ENCODE assay signal across 30 cellular contexts in the genomic region with DNA sequence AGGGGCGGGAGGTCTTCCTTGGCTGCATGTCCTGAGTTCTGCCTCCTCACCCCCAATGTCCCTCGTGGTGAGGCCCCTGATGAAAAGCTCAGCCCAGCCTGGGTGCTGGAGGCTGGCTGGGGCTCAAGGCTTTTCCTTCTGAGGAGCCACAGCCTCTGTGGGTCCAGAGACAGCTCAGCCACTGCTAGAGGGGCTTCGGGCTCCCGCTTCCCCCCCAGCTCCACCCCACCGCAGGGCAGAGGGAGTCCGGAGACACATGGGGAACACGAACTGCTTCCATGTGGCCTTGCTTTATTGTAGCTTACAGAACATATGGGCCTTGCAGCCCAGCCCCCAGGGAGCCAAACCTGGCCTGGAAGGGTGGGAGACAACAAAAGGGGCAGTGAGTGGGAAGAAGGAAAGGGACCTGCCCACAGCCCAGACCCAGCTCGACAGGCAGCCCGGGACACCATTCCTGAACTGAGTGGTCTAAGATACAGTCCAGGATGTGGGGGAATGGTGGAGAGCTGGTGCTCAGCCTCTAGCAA.
"Had no signal": no experiment of that assay in that cellular context is flagged by ENCODE, and none has a peak within 500 bp of the region (broad histone marks: within the 10 kb centered on the region; RNA-seq: fewer than 3 reads in every experiment).

No MANE protein-coding gene starts in this region.

- DNase-seq: activated CD4-positive, alpha-beta memory T cell treated with anti-CD3 and anti-CD28 coated beads, Interleukin-2, amount 10 ng/mL, durations not matched to agents 7 days and 5 days; activated CD4-positive, alpha-beta T cell treated with anti-CD3 and anti-CD28 coated beads for 1 hour; activated CD4-positive, alpha-beta T cell treated with anti-CD3 and anti-CD28 coated beads, Interleukin-2, amount 10 ng/mL, durations not matched to agents 7 days and 5 days; activated CD8-positive, alpha-beta memory T cell treated with anti-CD3 and anti-CD28 coated beads, Interleukin-2, amount 50 U/mL, for 48 hours; activated gamma-delta T cell treated with Interleukin-2 at 50 U/mL for 16 hours; activated naive CD4-positive, alpha-beta T cell treated with anti-CD3 and anti-CD28 coated beads, Interleukin-2, amount 50 U/mL, for 16 hours; activated T-cell treated with anti-CD3 and anti-CD28 coated beads, Interleukin-2, amount 50 U/mL, for 4 hours; dermis blood vessel endothelial cell; effector CD4-positive, alpha-beta T cell; esophagus squamous epithelium; foreskin melanocyte; heart right ventricle; kidney glomerular epithelial cell; mammary epithelial cell; small intestine; stimulated activated CD4-positive, alpha-beta T cell treated with anti-CD3 and anti-CD28 coated beads, Interleukin-4, amount 100 ng/mL, for 24 hours; substantia nigra; T-helper 2 cell had no signal

- H3K27ac ChIP-seq: breast epithelium, epithelial cell of prostate, esophagus squamous epithelium, heart right ventricle, sigmoid colon, tibial artery, upper lobe of right lung had no signal

- ATAC-seq: activated T-cell treated with anti-CD3 and anti-CD28 coated beads, Interleukin-2, amount 50 U/mL, for 4 hours; activated T-helper 17 cell treated with anti-CD3 and anti-CD28 coated beads, Interleukin-2, amount 50 U/mL, for 72 hours; heart right ventricle; left lobe of liver; stimulated activated effector memory CD8-positive, alpha-beta T cell treated with anti-CD3 and anti-CD28 coated beads, Interleukin-12 subunit alpha, Interleukin-12 subunit beta, amount 100 ng/mL, for 72 hours; upper lobe of right lung had no signal

- FAIRE-seq: colon, endometrium, small intestine had no signal

- H3K4me1 ChIP-seq: breast epithelium, esophagus squamous epithelium, sigmoid colon, tibial artery, upper lobe of right lung had no signal

- H3K36me3 ChIP-seq: breast epithelium, esophagus squamous epithelium, heart right ventricle, sigmoid colon, tibial artery, upper lobe of right lung had no signal

- H3K4me3 ChIP-seq: breast epithelium, esophagus squamous epithelium, heart right ventricle, sigmoid colon, tibial artery, upper lobe of right lung had no signal

- H3K27ac Mint-ChIP-seq: activated CD4-positive, alpha-beta memory T cell treated with anti-CD3 and anti-CD28 coated beads, Interleukin-2, amount 10 ng/mL, durations not matched to agents 7 days and 5 days; activated CD4-positive, alpha-beta T cell treated with anti-CD3 and anti-CD28 coated beads, Interleukin-2, amount 10 ng/mL, durations not matched to agents 7 days and 5 days; activated T-helper 17 cell treated with anti-CD3 and anti-CD28 coated beads, Interleukin-2, amount 50 U/mL, for 72 hours; stimulated activated effector memory CD8-positive, alpha-beta T cell treated with anti-CD3 and anti-CD28 coated beads, Interleukin-12 subunit alpha, Interleukin-12 subunit beta, amount 100 ng/mL, for 72 hours; stimulated activated naive CD8-positive, alpha-beta T cell treated with anti-CD3 and anti-CD28 coated beads, Interleukin-15, Interleukin-2, amounts not matched to agents 100 ng/mL and 50 ng/mL, for 24 hours had no signal

- H3K9me3 Mint-ChIP-seq: activated CD4-positive, alpha-beta memory T cell treated with anti-CD3 and anti-CD28 coated beads, Interleukin-2, amount 10 ng/mL, durations not matched to agents 7 days and 5 days; activated CD4-positive, alpha-beta T cell treated with anti-CD3 and anti-CD28 coated beads, Interleukin-2, amount 10 ng/mL, durations not matched to agents 7 days and 5 days; activated T-cell treated with anti-CD3 and anti-CD28 coated beads, Interleukin-2, amount 50 U/mL, for 4 hours; activated T-helper 17 cell treated with anti-CD3 and anti-CD28 coated beads, Interleukin-2, amount 50 U/mL, for 72 hours; neural crest cell; stimulated activated effector memory CD8-positive, alpha-beta T cell treated with anti-CD3 and anti-CD28 coated beads, Interleukin-12 subunit alpha, Interleukin-12 subunit beta, amount 100 ng/mL, for 72 hours; stimulated activated naive CD8-positive, alpha-beta T cell treated with anti-CD3 and anti-CD28 coated beads, Interleukin-15, Interleukin-2, amounts not matched to agents 100 ng/mL and 50 ng/mL, for 24 hours had no signal

- H3K4me1 Mint-ChIP-seq: activated CD4-positive, alpha-beta memory T cell treated with anti-CD3 and anti-CD28 coated beads, Interleukin-2, amount 10 ng/mL, durations not matched to agents 7 days and 5 days; activated CD4-positive, alpha-beta T cell treated with anti-CD3 and anti-CD28 coated beads, Interleukin-2, amount 10 ng/mL, durations not matched to agents 7 days and 5 days; activated T-helper 17 cell treated with anti-CD3 and anti-CD28 coated beads, Interleukin-2, amount 50 U/mL, for 72 hours; neural crest cell; stimulated activated effector memory CD8-positive, alpha-beta T cell treated with anti-CD3 and anti-CD28 coated beads, Interleukin-12 subunit alpha, Interleukin-12 subunit beta, amount 100 ng/mL, for 72 hours had no signal

- H3K9me3 ChIP-seq: breast epithelium, esophagus squamous epithelium, heart right ventricle, sigmoid colon, tibial artery, upper lobe of right lung had no signal

- H3K4me3 Mint-ChIP-seq: activated CD4-positive, alpha-beta memory T cell treated with anti-CD3 and anti-CD28 coated beads, Interleukin-2, amount 10 ng/mL, durations not matched to agents 7 days and 5 days; activated CD4-positive, alpha-beta T cell treated with anti-CD3 and anti-CD28 coated beads, Interleukin-2, amount 10 ng/mL, durations not matched to agents 7 days and 5 days; activated T-cell treated with anti-CD3 and anti-CD28 coated beads, Interleukin-2, amount 50 U/mL, for 4 hours; activated T-helper 17 cell treated with anti-CD3 and anti-CD28 coated beads, Interleukin-2, amount 50 U/mL, for 72 hours; neural crest cell; stimulated activated effector memory CD8-positive, alpha-beta T cell treated with anti-CD3 and anti-CD28 coated beads, Interleukin-12 subunit alpha, Interleukin-12 subunit beta, amount 100 ng/mL, for 72 hours; stimulated activated naive CD8-positive, alpha-beta T cell treated with anti-CD3 and anti-CD28 coated beads, Interleukin-15, Interleukin-2, amounts not matched to agents 100 ng/mL and 50 ng/mL, for 24 hours had no signal

- H3K36me3 Mint-ChIP-seq: stimulated activated effector memory CD8-positive, alpha-beta T cell treated with anti-CD3 and anti-CD28 coated beads, Interleukin-12 subunit alpha, Interleukin-12 subunit beta, amount 100 ng/mL, for 72 hours had no signal

- H3K27me3 Mint-ChIP-seq: activated CD4-positive, alpha-beta memory T cell treated with anti-CD3 and anti-CD28 coated beads, Interleukin-2, amount 10 ng/mL, durations not matched to agents 7 days and 5 days; activated CD4-positive, alpha-beta T cell treated with anti-CD3 and anti-CD28 coated beads, Interleukin-2, amount 10 ng/mL, durations not matched to agents 7 days and 5 days had no signal
